Comparison of ENCODE assay signal across 16 cellular contexts in genomic region chr3:57893668-57894067, GRCh38.
"Had no signal": no experiment of that assay in that cellular context is flagged by ENCODE, and none has a peak within 500 bp of the region (broad histone marks: within the 10 kb centered on the region; RNA-seq: fewer than 3 reads in every experiment).

No MANE protein-coding gene starts in this region.

- H3K9me3 ChIP-seq: body of pancreas, left lung, spleen, tibial nerve, vagina had no signal

- H3K4me1 ChIP-seq: body of pancreas, left lung, right lobe of liver, spleen had no signal

- H3K27ac ChIP-seq: body of pancreas, left lung, right lobe of liver, SK-N-MC, spleen, vagina had no signal

- DNase-seq: activated CD4-positive, alpha-beta T cell treated with anti-CD3 and anti-CD28 coated beads, Interleukin-2, amount 50 U/mL, for 4 hours; activated naive CD8-positive, alpha-beta T cell treated with anti-CD3 and anti-CD28 coated beads for 36 hours; amniotic stem cell; body of pancreas; effector CD4-positive, alpha-beta T cell; hypothalamus; kidney; left lung; naive B cell; right lobe of liver; spleen; stimulated activated CD4-positive, alpha-beta T cell treated with anti-CD3 and anti-CD28 coated beads, Interleukin-4, amount 100 ng/mL, for 4 hours had no signal

- H3K36me3 ChIP-seq: vagina had no signal

- H3K4me3 ChIP-seq: body of pancreas, left lung, right lobe of liver, SK-N-MC, spleen, tibial nerve, vagina had no signal

- ATAC-seq: body of pancreas; left lung; right lobe of liver; stimulated activated memory B cell treated with anti-CD40 and anti-IgM and Interleukin-4, amounts not matched to agents 10 μg/mL and 1 μg/mL and 100 μg/mL, for 72 hours had no signal

- H3K27me3 ChIP-seq: body of pancreas, left lung, right lobe of liver, spleen, tibial nerve, vagina had no signal
